In the genomic region with DNA sequence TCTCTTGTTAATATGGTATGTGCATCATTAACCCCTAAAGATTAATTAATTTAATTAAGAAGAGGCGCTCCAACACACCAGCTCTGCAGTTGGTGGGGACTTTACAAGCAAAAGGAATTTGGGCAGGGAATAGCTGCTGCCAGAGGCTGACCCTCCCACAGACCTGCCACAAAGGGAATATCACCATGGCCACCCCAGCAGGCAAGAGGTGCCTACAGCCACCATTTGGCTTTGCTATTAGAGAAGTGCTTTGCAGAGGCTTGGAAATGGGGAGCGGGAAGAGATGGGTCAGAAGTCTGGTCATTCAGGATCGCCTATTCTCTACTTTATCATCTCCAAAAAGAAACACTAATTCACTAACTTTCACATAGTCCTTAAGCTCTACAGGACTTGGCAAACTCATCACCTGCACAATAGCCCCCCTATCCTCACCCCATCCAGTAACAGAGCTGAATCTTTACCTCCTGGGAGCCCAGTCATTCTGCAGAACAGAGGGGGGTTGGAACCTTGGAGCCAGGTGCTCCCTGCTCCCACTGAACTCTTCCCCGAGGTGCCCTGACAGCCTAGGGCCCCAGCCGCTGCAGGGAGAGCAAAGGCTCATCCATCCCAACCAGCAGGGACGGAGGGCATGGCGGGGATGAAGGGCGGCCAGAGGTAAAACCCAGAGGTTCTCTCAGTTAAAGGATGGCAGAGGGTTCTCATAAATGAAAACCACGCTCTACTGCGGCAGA, we compare ENCODE assay signal across 18 cellular contexts. TPM values are rescaled to one million over a fixed set of nuclear protein-coding genes. Genes with fewer than 3 reads are reported as not detected.
DNase-seq lines count a peak whose midpoint lies in the region; ATAC-seq and TF ChIP-seq lines count a peak whose summit lies in the region.
"Had no signal": no experiment of that assay in that cellular context is flagged by ENCODE, and none has a peak within 500 bp of the region (broad histone marks: within the 10 kb centered on the region; RNA-seq: fewer than 3 reads in every experiment).

No MANE protein-coding gene starts in this region.

- H3K18ac ChIP-seq in H9 (ENCODE audit: insufficient read length, low read depth, low read length), result no peak overlapping the region

- H3K9me3 ChIP-seq in H9 (ENCODE audit: control insufficient read depth, low read depth, low read length) (no peaks in the 10 kb centered on the region), sigmoid colon (no peaks in the 10 kb centered on the region)
- H3K9me3 ChIP-seq: breast epithelium, colonic mucosa, SJCRH30, upper lobe of right lung had no signal

- peaks cover 54% of the 10 kb centered on the region for H3K4me1 Mint-ChIP-seq in activated T-cell treated with anti-CD3 and anti-CD28 coated beads, Interleukin-2, amount 50 U/mL, for 24 hours (ENCODE audit: low read depth)
- peaks cover 37 to 61% of the 10 kb centered on the region in 2 experiments for H3K4me1 Mint-ChIP-seq in H9
- peaks cover 36% of the 10 kb centered on the region for H3K4me1 Mint-ChIP-seq in activated naive CD8-positive, alpha-beta T cell treated with anti-CD3 and anti-CD28 coated beads, Interleukin-2, amount 50 U/mL, for 24 hours

- H3K56ac ChIP-seq in H9 (ENCODE audit: insufficient read length, low read depth, low read length), result no peak overlapping the region

- peaks cover 19% of the 10 kb centered on the region for H3K79me1 ChIP-seq in H9 (ENCODE audit: insufficient read depth, low read depth, low read length, poor library complexity, severe bottlenecking)

- no peak for ATAC-seq in activated naive CD8-positive, alpha-beta T cell treated with anti-CD3 and anti-CD28 coated beads, Interleukin-2, amount 50 U/mL, for 24 hours
- ATAC-seq in HG03442 (IDR thresholded peaks at IDR 0.05; ENCODE audit: unreplicated experiment) (no peak), GM18519 (IDR thresholded peaks at IDR 0.05; ENCODE audit: low FRiP score, unreplicated experiment) (no peak)
- ATAC-seq: right cardiac atrium, upper lobe of right lung had no signal

- H4K5ac ChIP-seq in H9 (ENCODE audit: insufficient read length, low read depth, low read length), result no peak overlapping the region

- H3K9ac ChIP-seq in H9 (ENCODE audit: extremely low read depth, insufficient read length, low read length), result no peak overlapping the region

- intact Hi-C loops in sigmoid colon (cut with DNase I), result no loop called here

- no peak overlapping the region for H3K4ac ChIP-seq in H9 (ENCODE audit: low read depth, low read length)

- no peak overlapping the region for H2AFZ ChIP-seq in H9 (ENCODE audit: low read length)

- no peak overlapping the region for H3K4me3 Mint-ChIP-seq in activated T-cell treated with anti-CD3 and anti-CD28 coated beads, Interleukin-2, amount 50 U/mL, for 24 hours
- peak overlapping the region in 1 of 2 experiments; percentile 44; a peak in 1 of 5 replicates for H3K4me3 Mint-ChIP-seq in H9
- H3K4me3 Mint-ChIP-seq in activated naive CD8-positive, alpha-beta T cell treated with anti-CD3 and anti-CD28 coated beads, Interleukin-2, amount 50 U/mL, for 24 hours, result no peak overlapping the region
- H3K4me3 Mint-ChIP-seq: endodermal cell had no signal

- no peak overlapping the region for H3K14ac ChIP-seq in H9 (ENCODE audit: insufficient read depth, low read length)

- TF ChIP-seq CTCF in H9 (conservative IDR thresholded peaks at IDR 0.05) (no peak), sigmoid colon (IDR thresholded peaks at IDR 0.05) (no peak)

- H2BK120ac ChIP-seq in H9 (ENCODE audit: low read depth, low read length, poor library complexity, severe bottlenecking), result no peak overlapping the region

- H2AK5ac ChIP-seq in H9 (ENCODE audit: insufficient read length, low read length), result no peak overlapping the region

- peaks cover 23% of the 10 kb centered on the region for H3K36me3 Mint-ChIP-seq in activated T-cell treated with anti-CD3 and anti-CD28 coated beads, Interleukin-2, amount 50 U/mL, for 24 hours (ENCODE audit: low read depth)
- peaks cover 1 to 5% (median 4%) of the 10 kb centered on the region in 3 experiments; a peak in 5 of 7 replicates for H3K36me3 Mint-ChIP-seq in H9 (ENCODE audit: insufficient read depth in 1 of 3, low read depth in 3 of 3)
- peaks cover 14% of the 10 kb centered on the region for H3K36me3 Mint-ChIP-seq in activated naive CD8-positive, alpha-beta T cell treated with anti-CD3 and anti-CD28 coated beads, Interleukin-2, amount 50 U/mL, for 24 hours (ENCODE audit: low read depth)

- H2BK20ac ChIP-seq in H9 (ENCODE audit: low read depth, low read length, poor library complexity, severe bottlenecking), result no peak overlapping the region

- H3K27me3 ChIP-seq in H9 (ENCODE audit: insufficient read depth, low read length), result no peaks in the 10 kb centered on the region
- H3K27me3 ChIP-seq in sigmoid colon, result no peaks in the 10 kb centered on the region
- H3K27me3 ChIP-seq: breast epithelium, colonic mucosa, SJCRH30, upper lobe of right lung had no signal

- H2BK5ac ChIP-seq in H9 (ENCODE audit: insufficient read length, low read length), result no peak overlapping the region

- peak overlapping the region; percentile 72 for H3K27ac Mint-ChIP-seq in activated T-cell treated with anti-CD3 and anti-CD28 coated beads, Interleukin-2, amount 50 U/mL, for 24 hours
- peak overlapping the region in 2 of 3 experiments; percentile 55 to 86; a peak in 4 of 7 replicates for H3K27ac Mint-ChIP-seq in H9
- H3K27ac Mint-ChIP-seq in activated naive CD8-positive, alpha-beta T cell treated with anti-CD3 and anti-CD28 coated beads, Interleukin-2, amount 50 U/mL, for 24 hours, result peak overlapping the region; percentile 95
- H3K27ac Mint-ChIP-seq: endodermal cell had no signal

- no peak overlapping the region for H3K23ac ChIP-seq in H9 (ENCODE audit: insufficient read length, low read depth, low read length)

- peaks cover 73% of the 10 kb centered on the region for H3K79me2 ChIP-seq in H9 (ENCODE audit: insufficient read depth, low read length)

- no peak overlapping the region for H2BK15ac ChIP-seq in H9 (ENCODE audit: low read depth, low read length)

- TF ChIP-seq EP300 in sigmoid colon (IDR thresholded peaks at IDR 0.05), result no peak

- H3K27ac ChIP-seq in H9 (ENCODE audit: insufficient read length, low read depth, low read length), result no peak overlapping the region
- peak overlapping the region in 3 of 4 donors; percentile 90 to 95 (median 92) for H3K27ac ChIP-seq in sigmoid colon
- H3K27ac ChIP-seq: breast epithelium, colonic mucosa, SJCRH30, upper lobe of right lung had no signal

- H3K27me3 Mint-ChIP-seq in activated T-cell treated with anti-CD3 and anti-CD28 coated beads, Interleukin-2, amount 50 U/mL, for 24 hours, result no peaks in the 10 kb centered on the region
- no peaks in the 10 kb centered on the region for H3K27me3 Mint-ChIP-seq in H9 (ENCODE audit: low read depth)
- H3K27me3 Mint-ChIP-seq in activated naive CD8-positive, alpha-beta T cell treated with anti-CD3 and anti-CD28 coated beads, Interleukin-2, amount 50 U/mL, for 24 hours, result no peaks in the 10 kb centered on the region

- no peaks in the 10 kb centered on the region for H3K9me3 Mint-ChIP-seq in activated T-cell treated with anti-CD3 and anti-CD28 coated beads, Interleukin-2, amount 50 U/mL, for 24 hours
- H3K9me3 Mint-ChIP-seq in H9, result no peaks in the 10 kb centered on the region
- peaks cover 4% of the 10 kb centered on the region for H3K9me3 Mint-ChIP-seq in activated naive CD8-positive, alpha-beta T cell treated with anti-CD3 and anti-CD28 coated beads, Interleukin-2, amount 50 U/mL, for 24 hours
- H3K9me3 Mint-ChIP-seq: endodermal cell had no signal

- no peak overlapping the region for H4K8ac ChIP-seq in H9 (replicated peaks; ENCODE audit: insufficient read length, low read depth, low read length)

- H4K91ac ChIP-seq in H9 (ENCODE audit: insufficient read length, low read depth, low read length), result no peak overlapping the region

- WGBS in H9 (ENCODE audit: extremely low coverage, insufficient read length, low lambda C conversion rate), result no CpG with 5 or more reads among the region's 10 CpGs
- 92 to 94% methylated on average over 10 of the region's 10 CpGs for WGBS in sigmoid colon, 2 donors

- H3K4me2 ChIP-seq in H9 (ENCODE audit: insufficient read depth, insufficient read length, low read length), result no peak overlapping the region

- peaks cover 25% of the 10 kb centered on the region; the same call in 1 of the 2 replicates for H3K4me1 ChIP-seq in H9 (ENCODE audit: insufficient read depth, low read length)
- peaks cover 0 to 96% (median 89%) of the 10 kb centered on the region in 4 donors for H3K4me1 ChIP-seq in sigmoid colon

- no peaks in the 10 kb centered on the region for H3K36me3 ChIP-seq in sigmoid colon
- H3K36me3 ChIP-seq: breast epithelium, colonic mucosa, SJCRH30, upper lobe of right lung had no signal

- TF ChIP-seq POLR2A in sigmoid colon (IDR thresholded peaks at IDR 0.05), result no peak

- H3K4me3 ChIP-seq in sigmoid colon, result no peak overlapping the region
- H3K4me3 ChIP-seq: breast epithelium, colonic mucosa, SJCRH30, upper lobe of right lung had no signal

- H3T11ph ChIP-seq in H9 (ENCODE audit: low read length), result no peak overlapping the region

- DNase-seq in activated T-cell treated with anti-CD3 and anti-CD28 coated beads, Interleukin-2, amount 50 U/mL, for 24 hours, result no peak
- no peak for DNase-seq in activated T-cell treated with anti-CD3 and anti-CD28 coated beads, Interleukin-2, amount 50 U/mL, for 48 hours
- DNase-seq in H9, result no peak
- no peak for DNase-seq in activated naive CD8-positive, alpha-beta T cell treated with anti-CD3 and anti-CD28 coated beads, Interleukin-2, amount 50 U/mL, for 24 hours
- no peak for DNase-seq in sigmoid colon
- no peak for DNase-seq in HuH-7 (ENCODE audit: low spot score)
- DNase-seq: colonic mucosa, endodermal cell, KBM-7, kidney glomerular epithelial cell, NCI-H146, NCI-H524 treated with DMSO at 0.1 percent for 48 hours, right cardiac atrium, SJCRH30, upper lobe of right lung had no signal

- H4K20me1 ChIP-seq in H9 (ENCODE audit: control insufficient read depth, insufficient read depth, insufficient read length), result no peaks in the 10 kb centered on the region

- H2BK12ac ChIP-seq in H9 (ENCODE audit: insufficient read length, low read depth, low read length), result no peak overlapping the region

- H3K23me2 ChIP-seq in H9 (ENCODE audit: insufficient read length, low read depth, low read length, poor library complexity, severe bottlenecking), result no peaks in the 10 kb centered on the region

RNA-seq across cellular contexts. Expression of a gene that starts 29.7 kb away (rescaled TPM):
- total RNA-seq in H9 (2021), result 63.3 and 70.3 TPM in 2 replicates
- 100 to 1,000 TPM; 150 to 226 (median 210) TPM for total RNA-seq in sigmoid colon
- polyA plus RNA-seq in sigmoid colon, result 10 to 100 TPM in 1 of 3 donors, 1 to 10 TPM in 2; 4.2 to 36.1 (median 6.0) TPM
